13 cellular contexts compared by ENCODE assay signal in the genomic region with DNA sequence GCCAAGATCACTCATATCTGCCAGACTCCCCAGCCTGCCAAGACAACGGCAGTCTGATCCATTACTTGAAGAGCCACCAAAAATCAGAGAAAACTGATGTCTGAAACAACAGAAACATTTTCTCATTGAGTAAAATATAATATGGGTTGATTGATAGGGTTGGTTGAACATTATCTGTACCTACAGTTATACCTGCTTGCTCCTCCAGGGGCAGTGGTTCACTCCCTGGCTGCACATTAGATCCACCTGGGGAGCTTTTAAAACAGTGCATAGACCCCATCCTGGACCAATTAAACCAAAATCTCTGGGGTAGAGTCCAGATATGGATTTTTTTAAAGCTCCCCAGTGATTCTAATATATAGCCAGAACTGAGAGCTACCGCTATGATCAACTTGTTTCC. TPM values are rescaled to one million over a fixed set of nuclear protein-coding genes. Genes with fewer than 3 reads are reported as not detected.
A peak's percentile ranks its signal among the peaks of the same experiment; 100 is the strongest.
DNase-seq lines count a peak whose midpoint lies in the region; ATAC-seq and TF ChIP-seq lines count a peak whose summit lies in the region.
"Had no signal": no experiment of that assay in that cellular context is flagged by ENCODE, and none has a peak within 500 bp of the region (broad histone marks: within the 10 kb centered on the region; RNA-seq: fewer than 3 reads in every experiment).

No MANE protein-coding gene starts in this region.

- TF ChIP-seq POLR2A in uterus (IDR thresholded peaks at IDR 0.05), result no peak

- H3K4me1 Mint-ChIP-seq in progenitor cell of endocrine pancreas (ENCODE audit: low read depth), result peaks cover 9% of the 10 kb centered on the region
- H3K4me1 Mint-ChIP-seq: central memory CD8-positive, alpha-beta T cell; naive B cell had no signal

- H3K9me3 ChIP-seq in uterus, result no peaks in the 10 kb centered on the region

- no peaks in the 10 kb centered on the region for H3K36me3 ChIP-seq in uterus

- H3K4me1 ChIP-seq in uterus, result peaks cover 0 to 9% of the 10 kb centered on the region in 2 donors

- H3K27ac ChIP-seq in uterus, result peak overlapping the region in 1 of 2 donors; percentile 32

- TF ChIP-seq CTCF in cardiac fibroblast (IDR thresholded peaks at IDR 0.05; ENCODE audit: low read depth, low read length) (peak; percentile 21), progenitor cell of endocrine pancreas (IDR thresholded peaks at IDR 0.05; ENCODE audit: unreplicated experiment) (peak; percentile 50), uterus (IDR thresholded peaks at IDR 0.05) (peak in 1 of 4 experiments; percentile 15)

- H3K27me3 ChIP-seq in uterus, result no peaks in the 10 kb centered on the region

- H3K27ac Mint-ChIP-seq in progenitor cell of endocrine pancreas, result no peak overlapping the region

- no peaks in the 10 kb centered on the region for H3K36me3 Mint-ChIP-seq in progenitor cell of endocrine pancreas (ENCODE audit: insufficient read depth)
- H3K36me3 Mint-ChIP-seq: naive B cell had no signal

- ATAC-seq in HG03520 (IDR thresholded peaks at IDR 0.05; ENCODE audit: unreplicated experiment), result peak; percentile 71

- H3K27me3 Mint-ChIP-seq in progenitor cell of endocrine pancreas, result no peaks in the 10 kb centered on the region

- intact Hi-C loops in uterus (cut with DNase I; ENCODE audit: low total_unique reads) (no loop called here), posterior cingulate gyrus (cut with DNase I) (no loop called here)

- no peak overlapping the region for H3K4me3 Mint-ChIP-seq in progenitor cell of endocrine pancreas (ENCODE audit: low read depth)
- H3K4me3 Mint-ChIP-seq: central memory CD8-positive, alpha-beta T cell; naive B cell had no signal

- peak; percentile 39 for DNase-seq in DMS 273 (lab: John Stamatoyannopoulos, UW; ENCODE audit: unreplicated experiment)
- no peak for DNase-seq in DMS 273 treated with DMSO at 0.1 percent for 48 hours (lab: John Stamatoyannopoulos, UW)
- DNase-seq in cardiac fibroblast (ENCODE audit: low read depth in 2 of 2), result no peak
- no peak for DNase-seq in progenitor cell of endocrine pancreas (ENCODE audit: low spot score, unreplicated experiment)
- no peak for DNase-seq in T1000 (lab: John Stamatoyannopoulos, UW)
- DNase-seq in uterus, result no peak
- no peak for DNase-seq in posterior cingulate gyrus
- DNase-seq: activated CD8-positive, alpha-beta memory T cell treated with anti-CD3 and anti-CD28 coated beads, Interleukin-2, amount 50 U/mL, for 48 hours; naive B cell; stimulated activated CD4-positive, alpha-beta T cell treated with anti-CD3 and anti-CD28 coated beads, Interleukin-2, amount 100 ng/mL, for 24 hours had no signal

- peaks cover 6% of the 10 kb centered on the region for H3K9me3 Mint-ChIP-seq in progenitor cell of endocrine pancreas (ENCODE audit: low read depth)
- H3K9me3 Mint-ChIP-seq: central memory CD8-positive, alpha-beta T cell had no signal

- H3K4me3 ChIP-seq in cardiac fibroblast (replicated peaks in 1 of 2; ENCODE audit: low read depth in 2 of 2, low read length in 2 of 2) (no peak overlapping the region), uterus (no peak overlapping the region)

RNA-seq across cellular contexts. Expression of a gene that starts 43.6 kb away (rescaled TPM):
- 1.00 and 1.2 TPM in 2 replicates for total RNA-seq in progenitor cell of endocrine pancreas
- not detected for total RNA-seq in uterus
- total RNA-seq: A172 had no signal
